ENCODE assay signal across 1 cellular context in genomic region chr17:42303694-42304093, GRCh38.
TF ChIP-seq lines count a peak whose summit lies in the region.

No MANE protein-coding gene starts in this region.

TF ChIP-seq in HepG2, 621 proteins besides CTCF, POLR2A, EP300 and RAD21:
- TF ChIP-seq MAZ (IDR thresholded peaks at IDR 0.05; ENCODE audit: borderline replicate concordance, low read depth, low read length) (no peak), MAZ (CRISPR knock-in tag; IDR thresholded peaks at IDR 0.05; ENCODE audit: low read depth) (0 out of 2 replicates have a peak, but pooled peaks have one; percentile 4), IRF9 (CRISPR knock-in tag; IDR thresholded peaks at IDR 0.05; ENCODE audit: borderline replicate concordance) (0 out of 2 replicates have a peak, but pooled peaks have one; percentile 2), ZXDC (CRISPR knock-in tag; IDR thresholded peaks at IDR 0.05) (0 out of 2 replicates have a peak, but pooled peaks have one; percentile 24), THAP11 (CRISPR knock-in tag; IDR thresholded peaks at IDR 0.05) (no peak), GRHL1 (CRISPR knock-in tag; conservative IDR thresholded peaks at IDR 0.05) (no peak), PHF21A (CRISPR knock-in tag; IDR thresholded peaks at IDR 0.05) (0 out of 2 replicates have a peak, but pooled peaks have one; percentile 24), WIZ (CRISPR knock-in tag; IDR thresholded peaks at IDR 0.05) (0 out of 2 replicates have a peak, but pooled peaks have one; percentile 14), ZNF609 (CRISPR knock-in tag; IDR thresholded peaks at IDR 0.05; ENCODE audit: borderline replicate concordance) (0 out of 2 replicates have a peak, but pooled peaks have one; percentile 45), ZNF343 (CRISPR knock-in tag; IDR thresholded peaks at IDR 0.05) (0 out of 2 replicates have a peak, but pooled peaks have one; percentile 21)
TF ChIP-seq in HepG2: peak in this region for 7.
